15 cellular contexts compared by ENCODE assay signal in the genomic region with DNA sequence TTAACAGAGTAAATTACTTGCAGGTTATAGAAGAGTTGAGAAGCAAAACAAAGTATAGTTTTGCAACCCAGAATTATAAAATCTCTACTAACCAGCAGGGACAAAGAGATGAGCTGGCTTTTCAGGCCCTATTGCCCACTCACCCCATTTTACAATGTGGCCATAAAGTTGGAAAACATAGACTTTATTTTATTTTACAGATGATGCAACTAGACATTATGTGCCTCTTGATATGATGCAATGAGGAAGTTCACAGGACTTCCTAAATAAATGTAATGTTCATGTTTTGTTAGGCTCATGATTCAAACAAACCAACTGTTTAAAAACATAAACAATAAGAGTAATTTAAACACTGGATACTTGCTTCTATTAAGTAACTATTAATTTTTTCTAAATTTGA.
A peak's percentile ranks its signal among the peaks of the same experiment; 100 is the strongest.
DNase-seq lines count a peak whose midpoint lies in the region; ATAC-seq, FAIRE-seq and TF ChIP-seq lines count a peak whose summit lies in the region.
"Had no signal": no experiment of that assay in that cellular context is flagged by ENCODE, and none has a peak within 500 bp of the region (broad histone marks: within the 10 kb centered on the region; RNA-seq: fewer than 3 reads in every experiment).

No MANE protein-coding gene starts in this region.

- DNase-seq in CD1c-positive myeloid dendritic cell (ENCODE audit: extremely low spot score) = peak; percentile 21
- DNase-seq in LHCN-M2 (ENCODE audit: low read depth) = peak; percentile 32
- DNase-seq in bronchial epithelial cell (ENCODE audit: low read depth) = peak; percentile 21
- no peak for DNase-seq in iPS-NIHi11 (ENCODE audit: low spot score)
- DNase-seq in kidney tubule cell (ENCODE audit: low spot score) = no peak
- DNase-seq in cerebellar cortex (ENCODE audit: low spot score) = no peak
- no peak for DNase-seq in CD4-positive, alpha-beta T cell
- DNase-seq: activated CD4-positive, alpha-beta T cell treated with anti-CD3 and anti-CD28 coated beads for 48 hours; effector CD8-positive, alpha-beta T cell; NCI-H82; upper lobe of right lung had no signal

- TF ChIP-seq RAD21 in liver (IDR thresholded peaks at IDR 0.05) = no peak

- H3K36me3 Mint-ChIP-seq in CD4-positive, alpha-beta T cell (ENCODE audit: low read depth) = no peaks in the 10 kb centered on the region
- H3K36me3 Mint-ChIP-seq: activated naive CD4-positive, alpha-beta T cell treated with anti-CD3 and anti-CD28 coated beads, Interleukin-2, amount 50 U/mL, for 72 hours; stimulated activated effector memory CD8-positive, alpha-beta T cell treated with anti-CD3 and anti-CD28 coated beads, Interleukin-12 subunit alpha, Interleukin-12 subunit beta, amount 100 ng/mL, for 72 hours had no signal

- H3K9ac ChIP-seq in liver (ENCODE audit: low read depth in 1 of 2, low read length in 2 of 2) = no peak overlapping the region

- H3K4me1 ChIP-seq in liver (ENCODE audit: control insufficient read depth in 4 of 4, insufficient read depth in 4 of 4, low read length in 3 of 4) = no peaks in the 10 kb centered on the region
- H3K4me1 ChIP-seq: breast epithelium, upper lobe of right lung had no signal

- no peak for TF ChIP-seq CTCF in bronchial epithelial cell (IDR thresholded peaks at IDR 0.05; ENCODE audit: insufficient read depth, low read length, severe bottlenecking)
- no peak for TF ChIP-seq CTCF in liver (IDR thresholded peaks at IDR 0.05; ENCODE audit: low read depth, low read length, missing input control)
- TF ChIP-seq CTCF in CD4-positive, alpha-beta T cell (IDR thresholded peaks at IDR 0.05) = no peak

- H3K27me3 Mint-ChIP-seq in CD4-positive, alpha-beta T cell = peaks cover 6% of the 10 kb centered on the region

- intact Hi-C loops in CD4-positive, alpha-beta T cell (cut with DNase I, micrococcal nuclease) = no loop called here

- POLR2A ChIA-PET in CD4-positive, alpha-beta T cell (lab: Charles Lee) = no interaction called here

- CTCF ChIA-PET in CD4-positive, alpha-beta T cell (lab: Charles Lee) = no interaction called here

- no peak for ATAC-seq in CD4-positive, alpha-beta T cell (ENCODE audit: poor library complexity)
- ATAC-seq: activated naive CD4-positive, alpha-beta T cell treated with anti-CD3 and anti-CD28 coated beads, Interleukin-2, amount 50 U/mL, for 72 hours; stimulated activated effector memory CD8-positive, alpha-beta T cell treated with anti-CD3 and anti-CD28 coated beads, Interleukin-12 subunit alpha, Interleukin-12 subunit beta, amount 100 ng/mL, for 72 hours; upper lobe of right lung had no signal

- H3K27ac Mint-ChIP-seq in CD4-positive, alpha-beta T cell = no peak overlapping the region
- H3K27ac Mint-ChIP-seq: activated naive CD4-positive, alpha-beta T cell treated with anti-CD3 and anti-CD28 coated beads, Interleukin-2, amount 50 U/mL, for 72 hours; stimulated activated effector memory CD8-positive, alpha-beta T cell treated with anti-CD3 and anti-CD28 coated beads, Interleukin-12 subunit alpha, Interleukin-12 subunit beta, amount 100 ng/mL, for 72 hours had no signal

- no peak overlapping the region for H3K4me3 ChIP-seq in bronchial epithelial cell (ENCODE audit: low read depth, low read length)
- H3K4me3 ChIP-seq in liver (ENCODE audit: low read depth in 1 of 3, low read length in 3 of 3) = no peak overlapping the region
- H3K4me3 ChIP-seq: breast epithelium, upper lobe of right lung had no signal

- no peak for FAIRE-seq in bronchial epithelial cell (lab: Jason Lieb, UNC)

- no peak overlapping the region for H3K27ac ChIP-seq in liver (ENCODE audit: low read depth in 1 of 2, low read length in 2 of 2)
- no peak overlapping the region for H3K27ac ChIP-seq in CD4-positive, alpha-beta T cell (ENCODE audit: low read depth, low read length)
- H3K27ac ChIP-seq: breast epithelium, upper lobe of right lung had no signal

- H3K9me3 ChIP-seq in liver (ENCODE audit: control insufficient read depth in 4 of 4, low read length in 3 of 4) = no peaks in the 10 kb centered on the region
- no peaks in the 10 kb centered on the region for H3K9me3 ChIP-seq in CD4-positive, alpha-beta T cell (ENCODE audit: control insufficient read depth, low read length)
- H3K9me3 ChIP-seq: breast epithelium, upper lobe of right lung had no signal

- H3K9me3 Mint-ChIP-seq in CD4-positive, alpha-beta T cell = no peaks in the 10 kb centered on the region
- H3K9me3 Mint-ChIP-seq: activated naive CD4-positive, alpha-beta T cell treated with anti-CD3 and anti-CD28 coated beads, Interleukin-2, amount 50 U/mL, for 72 hours had no signal

- no peak overlapping the region for H3K4me3 Mint-ChIP-seq in CD4-positive, alpha-beta T cell
- H3K4me3 Mint-ChIP-seq: stimulated activated effector memory CD8-positive, alpha-beta T cell treated with anti-CD3 and anti-CD28 coated beads, Interleukin-12 subunit alpha, Interleukin-12 subunit beta, amount 100 ng/mL, for 72 hours had no signal

- H3K36me3 ChIP-seq in bronchial epithelial cell (ENCODE audit: control insufficient read depth, insufficient read depth, low read length) (no peaks in the 10 kb centered on the region), liver (ENCODE audit: control insufficient read depth in 4 of 4, insufficient read depth in 3 of 4, low read depth in 1 of 4, low read length in 3 of 4) (no peaks in the 10 kb centered on the region)
- H3K36me3 ChIP-seq: breast epithelium, upper lobe of right lung had no signal

- H3K27me3 ChIP-seq in bronchial epithelial cell (ENCODE audit: control insufficient read depth, insufficient read depth, low read length) (peaks cover 2% of the 10 kb centered on the region), liver (ENCODE audit: control insufficient read depth in 4 of 4, insufficient read depth in 4 of 4, low read length in 3 of 4) (no peaks in the 10 kb centered on the region)
- H3K27me3 ChIP-seq in CD4-positive, alpha-beta T cell (ENCODE audit: control insufficient read depth, insufficient read depth, low read length) = peaks cover 4% of the 10 kb centered on the region
- H3K27me3 ChIP-seq: breast epithelium, upper lobe of right lung had no signal

- H3K4me1 Mint-ChIP-seq in CD4-positive, alpha-beta T cell (ENCODE audit: low read depth) = no peaks in the 10 kb centered on the region
- H3K4me1 Mint-ChIP-seq: stimulated activated effector memory CD8-positive, alpha-beta T cell treated with anti-CD3 and anti-CD28 coated beads, Interleukin-12 subunit alpha, Interleukin-12 subunit beta, amount 100 ng/mL, for 72 hours had no signal

TF ChIP-seq in liver, 16 proteins besides CTCF, POLR2A, EP300 and RAD21:
- TF ChIP-seq NR2F2 (IDR thresholded peaks at IDR 0.05) = no peak
- TF ChIP-seq HNF4A (conservative IDR thresholded peaks at IDR 0.05) = peak in 1 of 2 donors; percentile 4
- TF ChIP-seq EGR1 (IDR thresholded peaks at IDR 0.05; ENCODE audit: low read depth in 2 of 2) = no peak
- no peak for TF ChIP-seq TAF1 (conservative IDR thresholded peaks at IDR 0.05)
- TF ChIP-seq, protein P1, sequence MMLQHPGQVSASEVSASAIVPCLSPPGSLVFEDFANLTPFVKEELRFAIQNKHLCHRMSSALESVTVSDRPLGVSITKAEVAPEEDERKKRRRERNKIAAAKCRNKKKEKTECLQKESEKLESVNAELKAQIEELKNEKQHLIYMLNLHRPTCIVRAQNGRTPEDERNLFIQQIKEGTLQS (IDR thresholded peaks at IDR 0.05) = peak; percentile 45
- TF ChIP-seq HNF4G (IDR thresholded peaks at IDR 0.05) = no peak
- TF ChIP-seq, protein P2, sequence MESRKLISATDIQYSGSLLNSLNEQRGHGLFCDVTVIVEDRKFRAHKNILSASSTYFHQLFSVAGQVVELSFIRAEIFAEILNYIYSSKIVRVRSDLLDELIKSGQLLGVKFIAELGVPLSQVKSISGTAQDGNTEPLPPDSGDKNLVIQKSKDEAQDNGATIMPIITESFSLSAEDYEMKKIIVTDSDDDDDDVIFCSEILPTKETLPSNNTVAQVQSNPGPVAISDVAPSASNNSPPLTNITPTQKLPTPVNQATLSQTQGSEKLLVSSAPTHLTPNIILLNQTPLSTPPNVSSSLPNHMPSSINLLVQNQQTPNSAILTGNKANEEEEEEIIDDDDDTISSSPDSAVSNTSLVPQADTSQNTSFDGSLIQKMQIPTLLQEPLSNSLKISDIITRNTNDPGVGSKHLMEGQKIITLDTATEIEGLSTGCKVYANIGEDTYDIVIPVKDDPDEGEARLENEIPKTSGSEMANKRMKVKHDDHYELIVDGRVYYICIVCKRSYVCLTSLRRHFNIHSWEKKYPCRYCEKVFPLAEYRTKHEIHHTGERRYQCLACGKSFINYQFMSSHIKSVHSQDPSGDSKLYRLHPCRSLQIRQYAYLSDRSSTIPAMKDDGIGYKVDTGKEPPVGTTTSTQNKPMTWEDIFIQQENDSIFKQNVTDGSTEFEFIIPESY (IDR thresholded peaks at IDR 0.05) = no peak
- no peak for TF ChIP-seq FOXA1 (IDR thresholded peaks at IDR 0.05)

Comparison
In these comparisons a context has a peak if more than half of its experiments do, and no peak if none do; other contexts are left out.
1. DNase-seq: peak in CD1c-positive myeloid dendritic cell (single experiment), LHCN-M2 (single experiment) and bronchial epithelial cell (single experiment); none in iPS-NIHi11 (single experiment), kidney tubule cell (single experiment), cerebellar cortex (single experiment) and CD4-positive, alpha-beta T cell (0 of 10).